In the genomic region with DNA sequence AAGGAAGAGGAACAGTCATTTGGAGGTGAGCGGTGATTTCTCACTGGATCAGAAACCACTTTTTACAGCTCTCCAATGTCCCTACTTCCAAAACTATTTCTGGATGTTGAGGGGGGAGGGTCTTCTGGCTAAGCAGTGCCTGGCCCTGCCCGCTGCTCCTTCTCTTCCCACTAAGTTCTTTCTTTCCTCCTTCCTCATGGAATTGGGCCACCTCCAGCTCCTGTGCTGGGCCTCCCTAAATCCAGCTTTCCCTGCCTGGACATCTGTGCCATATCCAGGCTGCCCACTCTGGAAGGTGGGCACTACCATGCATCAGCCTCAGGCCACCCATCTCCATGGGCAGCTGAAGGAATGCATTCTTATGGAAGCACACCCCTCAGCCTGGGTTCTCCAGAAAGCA, we compare ENCODE assay signal across 17 cellular contexts. TPM values are rescaled to one million over a fixed set of nuclear protein-coding genes. Genes with fewer than 3 reads are reported as not detected.
DNase-seq lines count a peak whose midpoint lies in the region; ATAC-seq, FAIRE-seq and TF ChIP-seq lines count a peak whose summit lies in the region.
"Had no signal": no experiment of that assay in that cellular context is flagged by ENCODE, and none has a peak within 500 bp of the region (broad histone marks: within the 10 kb centered on the region; RNA-seq: fewer than 3 reads in every experiment).

No MANE protein-coding gene starts in this region.

- H3K27me3 Mint-ChIP-seq in activated T-helper 17 cell treated with anti-CD3 and anti-CD28 coated beads, Interleukin-2, amount 50 U/mL, for 72 hours, result peaks cover 4% of the 10 kb centered on the region
- H3K27me3 Mint-ChIP-seq in neural progenitor cell (ENCODE audit: insufficient read depth, low read depth), result peaks cover 2% of the 10 kb centered on the region

- H4K20me1 ChIP-seq in HepG2 (ENCODE audit: insufficient read depth, low read length) (peaks cover 34% of the 10 kb centered on the region), neural progenitor cell (ENCODE audit: low read depth) (no peaks in the 10 kb centered on the region)

- WGBS in HepG2 (ENCODE audit: low lambda C conversion rate), result 66% methylated on average over 2 of the region's 2 CpGs
- 100% methylated on average over 1 of the region's 2 CpGs for WGBS in right lobe of liver (ENCODE audit: insufficient coverage, low coverage, low lambda C conversion rate, missing lambda C conversion rate)

- ATAC-seq in HepG2 (peak; percentile 0; the same call in 2 of the 3 replicates), right lobe of liver (no peak), GM18505 (IDR thresholded peaks at IDR 0.05; ENCODE audit: unreplicated experiment) (no peak)
- no peak for ATAC-seq in activated T-helper 17 cell treated with anti-CD3 and anti-CD28 coated beads, Interleukin-2, amount 50 U/mL, for 72 hours (replicated peaks)
- ATAC-seq: GM23338 had no signal

- TF ChIP-seq CTCF in HepG2 (CRISPR knock-in tag; IDR thresholded peaks at IDR 0.05), result no peak
- no peak for TF ChIP-seq CTCF in right lobe of liver (IDR thresholded peaks at IDR 0.05)
- no peak for TF ChIP-seq CTCF in neural progenitor cell (IDR thresholded peaks at IDR 0.05)

- H3K36me3 Mint-ChIP-seq in activated T-helper 17 cell treated with anti-CD3 and anti-CD28 coated beads, Interleukin-2, amount 50 U/mL, for 72 hours (ENCODE audit: low read depth), result no peaks in the 10 kb centered on the region
- no peaks in the 10 kb centered on the region for H3K36me3 Mint-ChIP-seq in neural progenitor cell

- H3K4me1 Mint-ChIP-seq in activated T-helper 17 cell treated with anti-CD3 and anti-CD28 coated beads, Interleukin-2, amount 50 U/mL, for 72 hours, result no peaks in the 10 kb centered on the region
- no peaks in the 10 kb centered on the region for H3K4me1 Mint-ChIP-seq in neural progenitor cell
- H3K4me1 Mint-ChIP-seq: GM23338 had no signal

- H3K4me2 ChIP-seq in HepG2 (ENCODE audit: low read depth, low read length) (no peak overlapping the region), neural progenitor cell (no peak overlapping the region)
- H3K4me2 ChIP-seq: GM23338 had no signal

- in situ Hi-C loops in HepG2 (cut with HindIII; ENCODE audit: extremely low pct_ligation_motif_present, low pct_unique_long_range_greater_than_20kb), result no loop called here

- H2AFZ ChIP-seq in HepG2 (ENCODE audit: low read length), result no peak overlapping the region
- no peak overlapping the region for H2AFZ ChIP-seq in neural progenitor cell (replicated peaks)
- H2AFZ ChIP-seq: GM23338 had no signal

- H3K27me3 ChIP-seq in HepG2 (ENCODE audit: control insufficient read depth in 1 of 2, insufficient read depth in 2 of 2, low read length in 2 of 2), result peaks cover 0 to 18% of the 10 kb centered on the region in 2 experiments; a peak in 1 of 5 replicates
- no peaks in the 10 kb centered on the region for H3K27me3 ChIP-seq in right lobe of liver
- no peaks in the 10 kb centered on the region for H3K27me3 ChIP-seq in neural progenitor cell

- CTCF ChIA-PET in HepG2 (lab: Yijun Ruan, JAX; ENCODE audit: low intra/inter-chr PET ratio, low total read pairs), result no interaction called here

- intact Hi-C loops in HepG2 (cut with micrococcal nuclease; ENCODE audit: unreplicated experiment), result loop anchor here (1.0 kb wide), 1 partner anchor 11 kb away; a partner anchor contains a TSS
- intact Hi-C loops in right lobe of liver (cut with DNase I), result no loop called here

- no peak overlapping the region for H3K9ac ChIP-seq in HepG2 (ENCODE audit: insufficient read depth, low read depth, low read length)
- H3K9ac ChIP-seq in neural progenitor cell, result no peak overlapping the region

- no peak overlapping the region for H3K4me3 Mint-ChIP-seq in activated T-helper 17 cell treated with anti-CD3 and anti-CD28 coated beads, Interleukin-2, amount 50 U/mL, for 72 hours
- H3K4me3 Mint-ChIP-seq in neural progenitor cell, result peak overlapping the region; percentile 62
- H3K4me3 Mint-ChIP-seq: CD4-positive, alpha-beta T cell; GM23338; HFFc6 had no signal

- H3F3A ChIP-seq in neural progenitor cell (ENCODE audit: low read depth), result no peaks in the 10 kb centered on the region

- no peaks in the 10 kb centered on the region for H3K9me3 ChIP-seq in HepG2 (ENCODE audit: low read length)
- no peaks in the 10 kb centered on the region for H3K9me3 ChIP-seq in right lobe of liver
- no peaks in the 10 kb centered on the region for H3K9me3 ChIP-seq in neural progenitor cell (ENCODE audit: low read depth)
- H3K9me3 ChIP-seq: Caco-2 had no signal

- H3K9me3 Mint-ChIP-seq in activated T-helper 17 cell treated with anti-CD3 and anti-CD28 coated beads, Interleukin-2, amount 50 U/mL, for 72 hours, result no peaks in the 10 kb centered on the region
- peaks cover 2% of the 10 kb centered on the region for H3K9me3 Mint-ChIP-seq in neural progenitor cell
- H3K9me3 Mint-ChIP-seq: CD4-positive, alpha-beta T cell; HFFc6 had no signal

- H3K79me2 ChIP-seq in HepG2 (ENCODE audit: insufficient read depth, low read length) (no peaks in the 10 kb centered on the region), neural progenitor cell (ENCODE audit: low read depth) (no peaks in the 10 kb centered on the region)

- TF ChIP-seq RAD21 in HepG2 (CRISPR knock-in tag; IDR thresholded peaks at IDR 0.05), result no peak

- no peak for TF ChIP-seq EP300 in HepG2 (IDR thresholded peaks at IDR 0.05; ENCODE audit: low read depth in 2 of 2, low read length in 2 of 2)
- no peak for TF ChIP-seq EP300 in HepG2 (CRISPR knock-in tag; IDR thresholded peaks at IDR 0.05; ENCODE audit: borderline replicate concordance)

- H3K36me3 ChIP-seq in HepG2 (replicated peaks in 1 of 2; ENCODE audit: control insufficient read depth in 1 of 2, insufficient read depth in 2 of 2, low read length in 2 of 2) (peaks cover 24 to 25% of the 10 kb centered on the region in 2 experiments), right lobe of liver (no peaks in the 10 kb centered on the region), neural progenitor cell (no peaks in the 10 kb centered on the region)

- H3K4me1 ChIP-seq in HepG2 (ENCODE audit: insufficient read depth, low read length), result peaks cover 19% of the 10 kb centered on the region
- H3K4me1 ChIP-seq in right lobe of liver, result no peaks in the 10 kb centered on the region
- no peaks in the 10 kb centered on the region for H3K4me1 ChIP-seq in neural progenitor cell
- H3K4me1 ChIP-seq: Caco-2 had no signal

- POLR2A ChIA-PET in HepG2 (lab: Yijun Ruan, JAX), result interaction anchor here (1.9 to 7.1 kb wide), 4 partner anchors 11 to 59 kb away, joined by 8 to 173 read pairs (median 16); a partner anchor contains a TSS

- peak overlapping the region; percentile 6 for H3K27ac Mint-ChIP-seq in activated T-helper 17 cell treated with anti-CD3 and anti-CD28 coated beads, Interleukin-2, amount 50 U/mL, for 72 hours
- peak overlapping the region; percentile 79 for H3K27ac Mint-ChIP-seq in neural progenitor cell
- H3K27ac Mint-ChIP-seq: CD4-positive, alpha-beta T cell; GM23338; HFFc6 had no signal

- TF ChIP-seq POLR2A in HepG2 (IDR thresholded peaks at IDR 0.05; ENCODE audit: insufficient read depth in 1 of 2, low read depth in 2 of 2, low read length in 2 of 2), result no peak; a peak in 2 of 4 replicates
- no peak for TF ChIP-seq POLR2A in right lobe of liver (IDR thresholded peaks at IDR 0.05)
- TF ChIP-seq POLR2A in GM18505 (IDR thresholded peaks at IDR 0.05; ENCODE audit: borderline replicate concordance, extremely low read depth, insufficient read depth, insufficient read length), result no peak

- no TSS peak for BruUV-seq in HepG2 (replicated peaks; lab: Mats Ljungman, UMichigan)

- no peak for FAIRE-seq in HepG2 (lab: Jason Lieb, UNC)
- FAIRE-seq: D721Med, G401.6, GM12891, H54 had no signal

- no peak overlapping the region for H3K27ac ChIP-seq in HepG2 (ENCODE audit: extremely low read length, insufficient read depth, low read length)
- H3K27ac ChIP-seq in right lobe of liver, result no peak overlapping the region
- no peak overlapping the region for H3K27ac ChIP-seq in neural progenitor cell
- H3K27ac ChIP-seq: C4-2B had no signal

- DNase-seq in HepG2 (ENCODE audit: low spot score) (no peak), right lobe of liver (no peak), neural progenitor cell (ENCODE audit: low spot score) (no peak), AML-193 (lab: John Stamatoyannopoulos, UW) (no peak)
- no peak for DNase-seq in stimulated activated naive CD4-positive, alpha-beta T cell treated with Interleukin-2 at 50 U/mL for 16 hours (lab: John Stamatoyannopoulos, UW)
- DNase-seq: Caco-2; CD4-positive, alpha-beta T cell; HCEC 1CT; HFFc6 had no signal

- no peak overlapping the region for H3K4me3 ChIP-seq in HepG2 (replicated peaks in 1 of 3; ENCODE audit: insufficient read depth in 1 of 3, low read depth in 2 of 3, low read length in 3 of 3)
- H3K4me3 ChIP-seq in right lobe of liver, result no peak overlapping the region
- no peak overlapping the region for H3K4me3 ChIP-seq in neural progenitor cell
- H3K4me3 ChIP-seq: GM23338 had no signal

RNA-seq across cellular contexts. Expression of a gene that starts 11.5 kb away (rescaled TPM):
- total RNA-seq in HepG2 (2016; rRNA removed; fragmentation: Illumina TruSeq; extraction: Trizol) (2,867 and 3,021 TPM in 2 replicates), right lobe of liver (10 to 100 TPM in 1 of 6 experiments, 1 to 10 TPM in 4, under 1 TPM in 1; 0.53 to 12.3 (median 4.2) TPM), neural progenitor cell (ENCODE audit: low replicate concordance) (0.59 and 2.8 TPM in 2 replicates)
- total RNA-seq in HepG2 (2016; cell fraction: cytosol; rRNA removed; fragmentation: Illumina TruSeq; extraction: Trizol; ENCODE audit: low read depth), result 582 and 659 TPM in 2 replicates
- 2,776 and 3,102 TPM in 2 replicates for total RNA-seq in HepG2 (2016; cell fraction: insoluble cytoplasmic fraction; rRNA removed; fragmentation: Illumina TruSeq; extraction: Trizol)
- 925 and 1,194 TPM in 2 replicates for total RNA-seq in HepG2 (2016; cell fraction: membrane; rRNA removed; fragmentation: Illumina TruSeq; extraction: Trizol)
- 2,259 and 2,462 TPM in 2 replicates for total RNA-seq in HepG2 (2016; cell fraction: nucleus; rRNA removed; fragmentation: Illumina TruSeq; extraction: Trizol)
- polyA plus RNA-seq in HepG2 (2011; rRNA removed), result 1,596 and 1,621 TPM in 2 replicates
- 1,194 and 1,328 TPM in 2 replicates for polyA plus RNA-seq in HepG2 (2011; cell fraction: cytosol; rRNA removed)
- polyA plus RNA-seq in HepG2 (2011; cell fraction: nucleus; rRNA removed), result 2,740 and 3,322 TPM in 2 replicates
- 740 and 1,093 TPM in 2 replicates for polyA plus RNA-seq in HepG2 (2012)
- 288 and 375 TPM in 2 replicates for polyA plus RNA-seq in HepG2 (2016; cell fraction: cytosol; fragmentation: Illumina TruSeq; extraction: Trizol; ENCODE audit: low read depth)
- polyA plus RNA-seq in HepG2 (2016; cell fraction: insoluble cytoplasmic fraction; fragmentation: Illumina TruSeq; extraction: Trizol; ENCODE audit: low read depth), result 2,577 and 2,685 TPM in 2 replicates
- 518 and 720 TPM in 2 replicates for polyA plus RNA-seq in HepG2 (2016; cell fraction: membrane; fragmentation: Illumina TruSeq; extraction: Trizol; ENCODE audit: low read depth)
- polyA plus RNA-seq in HepG2 (2016; cell fraction: nucleus; fragmentation: Illumina TruSeq; extraction: Trizol; ENCODE audit: insufficient read depth, low read depth), result 3,957 and 4,035 TPM in 2 replicates
- 4.9 and 1,419 TPM in 2 replicates for polyA minus RNA-seq in HepG2 (2011; rRNA and poly(A)+ RNA removed; ENCODE audit: low replicate concordance)
- 390 and 391 TPM in 2 replicates for polyA minus RNA-seq in HepG2 (2011; cell fraction: cytosol; rRNA and poly(A)+ RNA removed)
- 1,540 and 1,882 TPM in 2 replicates for polyA minus RNA-seq in HepG2 (2011; cell fraction: nucleus; rRNA and poly(A)+ RNA removed)
- 10 to 100 TPM in 1 of 2 donors, 1 to 10 TPM in 1; 7.9 to 17.7 TPM for total RNA-seq in activated T-helper 17 cell treated with anti-CD3 and anti-CD28 coated beads, Interleukin-2, amount 50 U/mL, for 72 hours

Comparison
In these comparisons a context has a peak if more than half of its experiments do, and no peak if none do; other contexts are left out.
1. RNA of a gene that starts 11.5 kb away (total RNA-seq): 582 to 3,102 TPM in HepG2; 7.9 to 17.7 TPM in activated T-helper 17 cell treated with anti-CD3 and anti-CD28 coated beads, Interleukin-2, amount 50 U/mL, for 72 hours, 0.53 to 12.3 TPM in right lobe of liver and 0.59 to 2.8 TPM in neural progenitor cell; every median in the first group is over 10 times any median in the second.